In genomic region chr1:201883786-201884185, GRCh38 we compare ENCODE assay signal across 10 cellular contexts. TPM values are rescaled to one million over a fixed set of nuclear protein-coding genes. Genes with fewer than 3 reads are reported as not detected.
DNase-seq lines count a peak whose midpoint lies in the region; ATAC-seq, FAIRE-seq and TF ChIP-seq lines count a peak whose summit lies in the region.
"Had no signal": no experiment of that assay in that cellular context is flagged by ENCODE, and none has a peak within 500 bp of the region (broad histone marks: within the 10 kb centered on the region; RNA-seq: fewer than 3 reads in every experiment).

No MANE protein-coding gene starts in this region.

- no peaks in the 10 kb centered on the region for H3K9me3 ChIP-seq in small intestine (ENCODE audit: control insufficient read depth, low read depth)
- H3K9me3 ChIP-seq in H9 (ENCODE audit: control insufficient read depth, low read depth, low read length), result no peaks in the 10 kb centered on the region
- H3K9me3 ChIP-seq in sigmoid colon, result no peaks in the 10 kb centered on the region
- H3K9me3 ChIP-seq: breast epithelium had no signal

- no peak overlapping the region for H3K18ac ChIP-seq in H9 (ENCODE audit: insufficient read length, low read depth, low read length)

- no peak overlapping the region for H4K8ac ChIP-seq in H9 (replicated peaks; ENCODE audit: insufficient read length, low read depth, low read length)

- H3K23me2 ChIP-seq in H9 (ENCODE audit: insufficient read length, low read depth, low read length, poor library complexity, severe bottlenecking), result peaks cover under 1% of the 10 kb centered on the region

- peak overlapping the region in 1 of 3 experiments; percentile 45; a peak in 3 of 7 replicates for H3K27ac Mint-ChIP-seq in H9
- H3K27ac Mint-ChIP-seq: T-helper 1 cell treated with Interleukin-12 subunit alpha and Interleukin-12 subunit beta and Interleukin-4 antibody, amounts not matched to agents 30 μg/mL and 1 μg/mL, for 36 hours had no signal

- H2AFZ ChIP-seq in H9 (ENCODE audit: low read length), result no peak overlapping the region

- no peaks in the 10 kb centered on the region for H3K36me3 ChIP-seq in small intestine (ENCODE audit: control insufficient read depth in 2 of 2, insufficient read depth in 2 of 2, low read length in 2 of 2)
- no peaks in the 10 kb centered on the region for H3K36me3 ChIP-seq in sigmoid colon
- H3K36me3 ChIP-seq: breast epithelium had no signal

- H4K20me1 ChIP-seq in H9 (ENCODE audit: control insufficient read depth, insufficient read depth, insufficient read length), result no peaks in the 10 kb centered on the region

- H3K14ac ChIP-seq in H9 (ENCODE audit: insufficient read depth, low read length), result no peak overlapping the region

- no peak overlapping the region for H2BK120ac ChIP-seq in H9 (ENCODE audit: low read depth, low read length, poor library complexity, severe bottlenecking)

- H3K27ac ChIP-seq in small intestine (ENCODE audit: low read depth in 1 of 2, low read length in 1 of 2) (no peak overlapping the region), H9 (ENCODE audit: insufficient read length, low read depth, low read length) (no peak overlapping the region), sigmoid colon (peak overlapping the region in 1 of 4 donors; percentile 41)
- H3K27ac ChIP-seq: breast epithelium had no signal

- no peak for TF ChIP-seq EP300 in sigmoid colon (IDR thresholded peaks at IDR 0.05)

- H2BK20ac ChIP-seq in H9 (ENCODE audit: low read depth, low read length, poor library complexity, severe bottlenecking), result no peak overlapping the region

- no peaks in the 10 kb centered on the region for H3K79me1 ChIP-seq in H9 (ENCODE audit: insufficient read depth, low read depth, low read length, poor library complexity, severe bottlenecking)

- 17 to 33% (median 20%) methylated on average over 7 of the region's 7 CpGs for WGBS in small intestine, 3 donors
- no CpG with 5 or more reads among the region's 7 CpGs for WGBS in H9 (ENCODE audit: extremely low coverage, insufficient read length, low lambda C conversion rate)
- 24 to 35% methylated on average over 7 of the region's 7 CpGs for WGBS in sigmoid colon, 2 donors

- peaks cover 0 to 8% (median 0%) of the 10 kb centered on the region in 3 experiments; a peak in 2 of 7 replicates for H3K36me3 Mint-ChIP-seq in H9 (ENCODE audit: insufficient read depth in 1 of 3, low read depth in 3 of 3)

- peaks cover 7% of the 10 kb centered on the region for H3K27me3 Mint-ChIP-seq in H9 (ENCODE audit: low read depth)

- H3K9me3 Mint-ChIP-seq in H9, result no peaks in the 10 kb centered on the region
- H3K9me3 Mint-ChIP-seq: T-helper 1 cell treated with Interleukin-12 subunit alpha and Interleukin-12 subunit beta and Interleukin-4 antibody, amounts not matched to agents 30 μg/mL and 1 μg/mL, for 36 hours had no signal

- H3K4me3 ChIP-seq in small intestine (ENCODE audit: low read depth in 1 of 2, low read length in 2 of 2), result no peak overlapping the region
- H3K4me3 ChIP-seq in sigmoid colon, result no peak overlapping the region
- H3K4me3 ChIP-seq: breast epithelium had no signal

- H3K4me3 Mint-ChIP-seq in H9, result no peak overlapping the region
- H3K4me3 Mint-ChIP-seq: T-helper 1 cell treated with Interleukin-12 subunit alpha and Interleukin-12 subunit beta and Interleukin-4 antibody, amounts not matched to agents 30 μg/mL and 1 μg/mL, for 36 hours had no signal

- H3K4me1 Mint-ChIP-seq in H9, result peaks cover 33 to 35% of the 10 kb centered on the region in 2 experiments

- H4K91ac ChIP-seq in H9 (ENCODE audit: insufficient read length, low read depth, low read length), result no peak overlapping the region

- H2AK5ac ChIP-seq in H9 (ENCODE audit: insufficient read length, low read length), result no peak overlapping the region

- H3K79me2 ChIP-seq in H9 (ENCODE audit: insufficient read depth, low read length), result no peaks in the 10 kb centered on the region

- H4K5ac ChIP-seq in H9 (ENCODE audit: insufficient read length, low read depth, low read length), result no peak overlapping the region

- FAIRE-seq in H54 (lab: Jason Lieb, UNC) (no peak), small intestine (lab: Jason Lieb, UNC) (no peak)

- H3K4me1 ChIP-seq in small intestine (ENCODE audit: control insufficient read depth in 2 of 2, insufficient read depth in 1 of 2, low read depth in 1 of 2, low read length in 1 of 2), result no peaks in the 10 kb centered on the region
- peaks cover 2% of the 10 kb centered on the region; the same call in 1 of the 2 replicates for H3K4me1 ChIP-seq in H9 (ENCODE audit: insufficient read depth, low read length)
- H3K4me1 ChIP-seq in sigmoid colon, result peaks cover 0 to 48% (median 36%) of the 10 kb centered on the region in 4 donors
- H3K4me1 ChIP-seq: breast epithelium had no signal

- H3T11ph ChIP-seq in H9 (ENCODE audit: low read length), result no peak overlapping the region

- no peak overlapping the region for H3K56ac ChIP-seq in H9 (ENCODE audit: insufficient read length, low read depth, low read length)

- H3K23ac ChIP-seq in H9 (ENCODE audit: insufficient read length, low read depth, low read length), result no peak overlapping the region

- no peak overlapping the region for H2BK5ac ChIP-seq in H9 (ENCODE audit: insufficient read length, low read length)

- no peak for TF ChIP-seq POLR2A in H54 (IDR thresholded peaks at IDR 0.05; ENCODE audit: low read depth, low read length)
- TF ChIP-seq POLR2A in sigmoid colon (IDR thresholded peaks at IDR 0.05), result no peak

- no peak overlapping the region for H2BK12ac ChIP-seq in H9 (ENCODE audit: insufficient read length, low read depth, low read length)

- no peak overlapping the region for H3K4me2 ChIP-seq in H9 (ENCODE audit: insufficient read depth, insufficient read length, low read length)

- H2BK15ac ChIP-seq in H9 (ENCODE audit: low read depth, low read length), result no peak overlapping the region

- TF ChIP-seq CTCF in H9 (conservative IDR thresholded peaks at IDR 0.05), result no peak
- no peak for TF ChIP-seq CTCF in sigmoid colon (IDR thresholded peaks at IDR 0.05)

- no peak overlapping the region for H3K9ac ChIP-seq in H9 (ENCODE audit: extremely low read depth, insufficient read length, low read length)

- H3K27me3 ChIP-seq in small intestine (ENCODE audit: control insufficient read depth in 2 of 2, insufficient read depth in 2 of 2, low read length in 2 of 2) (no peaks in the 10 kb centered on the region), H9 (ENCODE audit: insufficient read depth, low read length) (no peaks in the 10 kb centered on the region), sigmoid colon (no peaks in the 10 kb centered on the region)
- H3K27me3 ChIP-seq: breast epithelium had no signal

- intact Hi-C loops in sigmoid colon (cut with DNase I), result no loop called here

- H3K4ac ChIP-seq in H9 (ENCODE audit: low read depth, low read length), result no peak overlapping the region

- ATAC-seq in GM21529 (IDR thresholded peaks at IDR 0.05; ENCODE audit: unreplicated experiment), result no peak

- DNase-seq in H54 (ENCODE audit: insufficient read length, low spot score) (peak; percentile 70), RPMI8226 (peak; percentile 71), fibroblast of gingiva (ENCODE audit: low read depth) (peak; percentile 60), small intestine (peak; percentile 9), H9 (no peak), SW 1271 (lab: John Stamatoyannopoulos, UW) (no peak), sigmoid colon (no peak)

RNA-seq across cellular contexts. Expression of gene SHISA4, which starts 4.9 kb away (rescaled TPM):
- polyA plus RNA-seq in small intestine, result 1 to 10 TPM in 2 of 3 donors, under 1 TPM in 1; 0.45 to 7.9 (median 5.4) TPM
- total RNA-seq in H9 (2021), result 6.3 and 8.1 TPM in 2 replicates
- 10 to 100 TPM; 12.7 to 23.7 (median 19.3) TPM for total RNA-seq in sigmoid colon
- polyA plus RNA-seq in sigmoid colon, result 1 to 10 TPM; 3.5 to 6.1 (median 3.6) TPM

RNA-seq across cellular contexts. Expression of gene IPO9, which starts 54.8 kb away (rescaled TPM):
- polyA plus RNA-seq in small intestine, result 10 to 100 TPM in 1 of 3 donors, 1 to 10 TPM in 2; 7.0 to 15.8 (median 8.7) TPM
- total RNA-seq in H9 (2021), result 104 TPM in 2 replicates
- total RNA-seq in sigmoid colon, result 10 to 100 TPM; 15.5 to 20.2 (median 17.9) TPM
- 10 to 100 TPM in 1 of 3 donors, 1 to 10 TPM in 2; 8.1 to 14.0 (median 8.4) TPM for polyA plus RNA-seq in sigmoid colon

Comparison
In these comparisons a context has a peak if more than half of its experiments do, and no peak if none do; other contexts are left out.
1. DNase-seq: peak in H54 (single experiment), RPMI8226 (single experiment), fibroblast of gingiva (single experiment) and small intestine (single experiment); none in H9 (single experiment), SW 1271 (0 of 2) and sigmoid colon (single experiment).